In the genomic region with DNA sequence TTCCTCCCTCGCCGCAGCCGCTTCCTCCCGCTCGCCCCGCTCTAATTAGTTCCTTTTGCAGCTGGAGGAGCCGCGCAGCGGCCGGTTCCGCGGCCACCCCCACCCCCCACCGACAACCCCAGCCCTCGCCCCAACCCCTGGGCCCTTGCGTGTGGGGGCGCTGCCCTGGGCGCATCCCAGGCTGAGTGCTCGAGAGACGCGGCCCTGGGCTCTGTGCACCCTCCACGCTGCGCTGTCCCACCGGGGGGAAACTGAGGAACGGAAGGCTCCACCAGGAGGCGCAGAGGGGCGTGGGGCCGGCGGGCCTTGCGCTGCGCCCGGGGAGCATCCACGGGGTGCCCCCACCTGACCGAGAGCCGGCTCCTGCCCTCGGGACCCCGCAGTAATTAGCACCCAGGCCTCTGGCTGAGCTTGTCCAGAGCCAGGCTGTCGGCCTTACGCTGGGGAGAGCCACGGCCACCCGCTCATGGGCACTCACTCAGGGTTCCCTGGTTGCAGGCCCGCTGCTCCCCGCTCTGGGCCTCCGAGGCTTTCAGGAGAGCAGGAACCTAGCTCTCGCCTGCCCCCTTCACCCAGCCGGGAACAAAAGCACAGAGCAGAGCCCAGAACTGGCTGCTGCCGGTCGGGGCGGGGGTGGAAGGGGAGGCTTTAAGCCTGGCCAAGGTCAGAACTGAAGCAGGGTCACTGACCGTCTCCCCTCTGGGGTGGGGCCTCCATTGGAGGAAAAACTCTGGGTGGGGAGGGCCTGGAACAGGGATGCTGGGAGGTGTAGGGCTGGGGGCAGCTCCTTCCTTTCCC, we compare ENCODE assay signal across 8 cellular contexts. TPM values are rescaled to one million over a fixed set of nuclear protein-coding genes. Genes with fewer than 3 reads are reported as not detected.
DNase-seq lines count a peak whose midpoint lies in the region; ATAC-seq and TF ChIP-seq lines count a peak whose summit lies in the region.

No MANE protein-coding gene starts in this region.

- H3K4me1 ChIP-seq in SJCRH30 (peaks cover 17% of the 10 kb centered on the region), heart right ventricle (peaks cover 52 to 78% (median 71%) of the 10 kb centered on the region in 9 donors)

- no peak overlapping the region for H3K4me3 ChIP-seq in SJCRH30
- peak overlapping the region in 9 of 10 donors; percentile 36 to 66 (median 54) for H3K4me3 ChIP-seq in heart right ventricle

- H3K9me3 ChIP-seq in SJCRH30 (replicated peaks) = no peaks in the 10 kb centered on the region
- H3K9me3 ChIP-seq in heart right ventricle = no peaks in the 10 kb centered on the region

- DNase-seq in activated T-cell treated with anti-CD3 and anti-CD28 coated beads for 1 hour (ENCODE audit: low read depth) (peak; percentile 46), activated T-cell treated with anti-CD3 and anti-CD28 coated beads for 4 hours (no peak), SJCRH30 (peak; percentile 33 to 41), heart right ventricle (peak; percentile 82 to 89), osteocyte (ENCODE audit: extremely low spot score, unreplicated experiment) (no peak), NCI-H2196 (lab: John Stamatoyannopoulos, UW; ENCODE audit: unreplicated experiment) (no peak), NCI-H446 treated with DMSO at 0.1 percent for 48 hours (lab: John Stamatoyannopoulos, UW) (no peak)

- WGBS in heart right ventricle, 2 donors = 0 to 1% methylated on average over 37 to 49 of the region's 49 CpGs

- H3K27ac ChIP-seq in SJCRH30 (no peak overlapping the region), angular gyrus (ENCODE audit: low read depth, low read length) (peak overlapping the region; percentile 81), heart right ventricle (peak overlapping the region; percentile 84 to 99 (median 92))

- no peaks in the 10 kb centered on the region for H3K27me3 ChIP-seq in SJCRH30
- peaks cover 0 to 4% (median 0%) of the 10 kb centered on the region in 7 donors for H3K27me3 ChIP-seq in heart right ventricle

- peak; percentile 75 to 87 (median 82) for ATAC-seq in heart right ventricle

- H3K27ac Mint-ChIP-seq in osteocyte (ENCODE audit: unreplicated experiment) = peak overlapping the region; percentile 87

- H3K4me3 Mint-ChIP-seq in osteocyte (ENCODE audit: unreplicated experiment) = peak overlapping the region; percentile 38

- intact Hi-C loops in heart right ventricle (cut with DNase I) = loop anchor here in 5 of 10 donors (1.0 to 5.0 kb wide), 5 partner anchors 21 to 146 kb away; a partner anchor contains a TSS

- H3K36me3 ChIP-seq in SJCRH30 = no peaks in the 10 kb centered on the region
- peaks cover 0 to 14% (median 8%) of the 10 kb centered on the region in 9 donors for H3K36me3 ChIP-seq in heart right ventricle

- peaks cover 44% of the 10 kb centered on the region for H3K4me1 Mint-ChIP-seq in osteocyte (ENCODE audit: unreplicated experiment)

- no peaks in the 10 kb centered on the region for H3K27me3 Mint-ChIP-seq in osteocyte (ENCODE audit: unreplicated experiment)

- H3K36me3 Mint-ChIP-seq in osteocyte (ENCODE audit: unreplicated experiment) = no peaks in the 10 kb centered on the region

- TF ChIP-seq CTCF in heart right ventricle (IDR thresholded peaks at IDR 0.05) (peak; percentile 24 to 80 (median 63)), osteocyte (IDR thresholded peaks at IDR 0.05) (peak; percentile 63)

- no peaks in the 10 kb centered on the region for H3K9me3 Mint-ChIP-seq in osteocyte (ENCODE audit: unreplicated experiment)

RNA-seq across cellular contexts. Expression of a gene that starts 12.1 kb away (rescaled TPM):
- 1.6 and 1.9 TPM in 2 replicates for total RNA-seq in SJCRH30 (2014; rRNA removed; shearing (Covaris generic))
- total RNA-seq in heart right ventricle (10 to 100 TPM in 8 of 10 donors, 1 to 10 TPM in 2; 9.0 to 16.9 (median 14.9) TPM), osteocyte (58.6 and 59.9 TPM in 2 replicates)
- polyA plus RNA-seq in heart right ventricle = 10 to 100 TPM in 1 of 2 donors, 1 to 10 TPM in 1; 6.9 to 13.1 TPM

RNA-seq across cellular contexts. Expression of a gene that starts 23.1 kb away (rescaled TPM):
- total RNA-seq in SJCRH30 (2014; rRNA removed; shearing (Covaris generic)) = 21.8 and 28.9 TPM in 2 replicates
- total RNA-seq in heart right ventricle (10 to 100 TPM; 44.2 to 75.0 (median 55.6) TPM), osteocyte (21.0 and 23.7 TPM in 2 replicates)
- polyA plus RNA-seq in heart right ventricle = 100 to 1,000 TPM; 136 to 288 TPM

RNA-seq across cellular contexts. Expression of a gene that starts 43.7 kb away (rescaled TPM):
- 0.18 and 0.28 TPM in 2 replicates for total RNA-seq in SJCRH30 (2014; rRNA removed; shearing (Covaris generic))
- total RNA-seq in heart right ventricle (10 to 100 TPM in 1 of 10 donors, 1 to 10 TPM in 9; 3.1 to 14.7 (median 5.8) TPM), osteocyte (62.7 and 63.1 TPM in 2 replicates)
- polyA plus RNA-seq in heart right ventricle = 10 to 100 TPM in 1 of 2 donors, 1 to 10 TPM in 1; 7.7 to 27.9 TPM

RNA-seq across cellular contexts. Expression of a gene that starts 55.2 kb away (rescaled TPM):
- 31.2 and 34.1 TPM in 2 replicates for total RNA-seq in SJCRH30 (2014; rRNA removed; shearing (Covaris generic))
- total RNA-seq in heart right ventricle (1 to 10 TPM; 1.8 to 6.6 (median 3.1) TPM), osteocyte (8.0 and 10.8 TPM in 2 replicates)
- 1 to 10 TPM; 2.0 to 4.6 TPM for polyA plus RNA-seq in heart right ventricle

Comparison
In these comparisons a context has a peak if more than half of its experiments do, and no peak if none do; other contexts are left out.
1. DNase-seq: peak in activated T-cell treated with anti-CD3 and anti-CD28 coated beads for 1 hour (single experiment), SJCRH30 (2 of 2) and heart right ventricle (2 of 2); none in activated T-cell treated with anti-CD3 and anti-CD28 coated beads for 4 hours (single experiment), osteocyte (single experiment), NCI-H2196 (single experiment) and NCI-H446 treated with DMSO at 0.1 percent for 48 hours (single experiment).